ENCODE assay signal across 17 cellular contexts in genomic region chr11:74084796-74085541, GRCh38.
DNase-seq lines count a peak whose midpoint lies in the region; ATAC-seq, FAIRE-seq and TF ChIP-seq lines count a peak whose summit lies in the region.
"Had no signal": no experiment of that assay in that cellular context is flagged by ENCODE, and none has a peak within 500 bp of the region (broad histone marks: within the 10 kb centered on the region; RNA-seq: fewer than 3 reads in every experiment).

No MANE protein-coding gene starts in this region.

- H3K9me1 ChIP-seq in K562 (ENCODE audit: control insufficient read depth, insufficient read depth, low read length) = no peaks in the 10 kb centered on the region

- no peak overlapping the region for H3K27ac ChIP-seq in CD4-positive, alpha-beta memory T cell (ENCODE audit: low read depth, low read length)
- H3K27ac ChIP-seq in K562 (ENCODE audit: extremely low read depth, low read depth, low read length) (peak overlapping the region; percentile 48; the same call in 2 of the 3 replicates), mesenchymal stem cell (ENCODE audit: low read length, poor library complexity, severe bottlenecking) (peak overlapping the region; percentile 47), caudate nucleus (ENCODE audit: low read depth, low read length) (no peak overlapping the region)

- H3K4ac ChIP-seq in mesenchymal stem cell (ENCODE audit: low read depth in 1 of 2, low read length in 2 of 2) = no peak overlapping the region

- no peak overlapping the region for H3K9ac ChIP-seq in K562 (ENCODE audit: insufficient read depth in 1 of 2, low read depth in 2 of 2, low read length in 2 of 2)
- peak overlapping the region; percentile 54 for H3K9ac ChIP-seq in mesenchymal stem cell (ENCODE audit: low read length)

- intact Hi-C loops in CD4-positive, alpha-beta memory T cell (cut with micrococcal nuclease) = no loop called here
- intact Hi-C loops in K562 (cut with micrococcal nuclease) = loop anchor here (5.0 kb wide), 1 partner anchor 73 kb away; no protein-coding TSS in a partner anchor

- H2BK12ac ChIP-seq in mesenchymal stem cell (ENCODE audit: low read length in 2 of 2) = no peak overlapping the region

- no peak for FAIRE-seq in K562 (lab: Jason Lieb, UNC)

- CTCF ChIA-PET in CD4-positive, alpha-beta memory T cell (lab: Charles Lee; ENCODE audit: partially characterized antibody) = no interaction called here
- CTCF ChIA-PET in K562 (lab: Yijun Ruan, JAX; ENCODE audit: low intra/inter-chr PET ratio) = no interaction called here

- H3K4me1 ChIP-seq in CD4-positive, alpha-beta memory T cell (ENCODE audit: insufficient read depth, low read length) = no peaks in the 10 kb centered on the region
- peaks cover 7 to 28% of the 10 kb centered on the region in 2 experiments for H3K4me1 ChIP-seq in K562 (replicated peaks in 1 of 2; ENCODE audit: control insufficient read depth in 2 of 2, insufficient read depth in 2 of 2, low read length in 2 of 2)
- no peaks in the 10 kb centered on the region for H3K4me1 ChIP-seq in mesenchymal stem cell (ENCODE audit: control insufficient read depth, insufficient read depth, low read depth, low read length)

- BruUV-seq in K562 (replicated peaks; lab: Mats Ljungman, UMichigan) = no TSS peak

- no peak overlapping the region for H3K4me3 Mint-ChIP-seq in CD4-positive, alpha-beta memory T cell
- H3K4me3 Mint-ChIP-seq: H9 had no signal

- H3K27ac Mint-ChIP-seq in CD4-positive, alpha-beta memory T cell = peak overlapping the region in 4 of 7 donors; percentile 67 to 90 (median 75)

- POLR2A ChIA-PET in CD4-positive, alpha-beta memory T cell (lab: Charles Lee; ENCODE audit: partially characterized antibody) = interaction anchor here (1.0 to 1.3 kb wide), 2 partner anchors 90 to 110 kb away, joined by 3 read pairs; no protein-coding TSS in a partner anchor
- POLR2A ChIA-PET in K562 (lab: Yijun Ruan, JAX) = interaction anchor here (1.1 to 1.9 kb wide), 3 partner anchors 11 to 105 kb away, joined by 3 to 9 read pairs (median 3); no protein-coding TSS in a partner anchor

- TF ChIP-seq POLR2A in K562 (conservative IDR thresholded peaks at IDR 0.05) = no peak

- H3K4me3 ChIP-seq in CD4-positive, alpha-beta memory T cell (ENCODE audit: low read length in 2 of 2) = no peak overlapping the region
- H3K4me3 ChIP-seq in K562 (no peak overlapping the region), mesenchymal stem cell (ENCODE audit: insufficient read depth in 1 of 2, low read depth in 1 of 2, low read length in 2 of 2) (no peak overlapping the region)
- H3K4me3 ChIP-seq: skin epidermis had no signal

- no peaks in the 10 kb centered on the region for H3K9me3 Mint-ChIP-seq in CD4-positive, alpha-beta memory T cell

- no peak overlapping the region for H2BK120ac ChIP-seq in mesenchymal stem cell (ENCODE audit: low read depth, low read length)

- ATAC-seq in K562 = no peak

- TF ChIP-seq EP300 in Ishikawa (IDR thresholded peaks at IDR 0.05; ENCODE audit: borderline replicate concordance) = no peak
- no peak for TF ChIP-seq EP300 in K562 (IDR thresholded peaks at IDR 0.05; ENCODE audit: low read length)

- no peaks in the 10 kb centered on the region for H4K20me1 ChIP-seq in K562 (replicated peaks; ENCODE audit: control insufficient read depth, insufficient read depth, low read length)

- no peak overlapping the region for H3K14ac ChIP-seq in mesenchymal stem cell (ENCODE audit: low read length in 2 of 2)

- H3K27me3 ChIP-seq in CD4-positive, alpha-beta memory T cell (ENCODE audit: insufficient read depth, low read length) = no peaks in the 10 kb centered on the region
- H3K27me3 ChIP-seq in K562 (ENCODE audit: control insufficient read depth in 2 of 2, insufficient read depth in 2 of 2, low read length in 2 of 2) (no peaks in the 10 kb centered on the region), mesenchymal stem cell (ENCODE audit: control insufficient read depth in 1 of 2, insufficient read depth in 1 of 2, low read length in 2 of 2) (no peaks in the 10 kb centered on the region)

- peaks cover 6 to 15% (median 9%) of the 10 kb centered on the region in 4 donors for H3K4me1 Mint-ChIP-seq in CD4-positive, alpha-beta memory T cell
- H3K4me1 Mint-ChIP-seq: H9 had no signal

- H4K8ac ChIP-seq in mesenchymal stem cell (ENCODE audit: low read length) = no peak overlapping the region

- H2AFZ ChIP-seq in K562 (ENCODE audit: low read depth, low read length) (0 out of 2 replicates have a peak overlapping the region, but pooled peaks have one; percentile 52), mesenchymal stem cell (ENCODE audit: low read depth, low read length) (no peak overlapping the region)

- H4K91ac ChIP-seq in mesenchymal stem cell (ENCODE audit: low read length) = no peak overlapping the region

- no peak overlapping the region for H3K23ac ChIP-seq in mesenchymal stem cell (ENCODE audit: low read length in 2 of 2)

- H3K36me3 ChIP-seq in CD4-positive, alpha-beta memory T cell (ENCODE audit: insufficient read depth, low read length) = peaks cover 24% of the 10 kb centered on the region
- H3K36me3 ChIP-seq in K562 (ENCODE audit: control insufficient read depth, insufficient read depth, low read length) = peaks cover 20% of the 10 kb centered on the region; the same call in 1 of the 3 replicates
- peaks cover 10 to 66% of the 10 kb centered on the region in 2 experiments for H3K36me3 ChIP-seq in mesenchymal stem cell (ENCODE audit: control insufficient read depth in 1 of 2, insufficient read depth in 2 of 2, low read depth in 1 of 2, low read length in 2 of 2)

- no peak for DNase-seq in CD4-positive, alpha-beta memory T cell
- DNase-seq in K562 (ENCODE audit: extremely low read depth in 1 of 4, low spot score in 3 of 4) (no peak), mesenchymal stem cell (no peak), caudate nucleus (lab: John Stamatoyannopoulos, UW) (no peak), SK-N-DZ (ENCODE audit: low spot score) (no peak), cortex of kidney (lab: John Stamatoyannopoulos, UW) (no peak)
- no peak for DNase-seq in activated CD4-positive, alpha-beta T cell treated with anti-CD3 and anti-CD28 coated beads, Interleukin-2, amount 50 U/mL, for 48 hours
- DNase-seq: activated effector memory CD4-positive, alpha-beta T cell treated with Interleukin-2 at 50 U/mL for 16 hours; amniotic stem cell; H9; NCI-H1694; NCI-H345; NK-92 treated with Interleukin-12 subunit alpha and Interleukin-12 subunit beta, amount 100 ng/mL, for 24 hours; stimulated activated CD4-positive, alpha-beta T cell treated with anti-CD3 and anti-CD28 coated beads, Interleukin-4, amount 100 ng/mL, for 4 hours; stimulated activated CD8-positive, alpha-beta memory T cell treated with anti-CD3 and anti-CD28 coated beads, Interleukin-4, amount 100 ng/mL, for 48 hours had no signal

- H2BK5ac ChIP-seq in mesenchymal stem cell (ENCODE audit: low read depth, low read length, poor library complexity, severe bottlenecking) = no peak overlapping the region

- no peak overlapping the region for H2BK15ac ChIP-seq in mesenchymal stem cell (ENCODE audit: low read depth, poor library complexity, severe bottlenecking)

- no peaks in the 10 kb centered on the region for H3K27me3 Mint-ChIP-seq in CD4-positive, alpha-beta memory T cell

- in situ Hi-C loops in K562 (cut with MboI) = loop anchor here (5.0 kb wide), 1 partner anchor 98 kb away; no protein-coding TSS in a partner anchor

- TF ChIP-seq RAD21 in Ishikawa (IDR thresholded peaks at IDR 0.05; ENCODE audit: low read depth) (no peak), K562 (CRISPR knock-in tag; conservative IDR thresholded peaks at IDR 0.05 in 1 of 2, IDR thresholded peaks at IDR 0.05 in 1 of 2) (no peak)

- WGBS in K562 (ENCODE audit: insufficient coverage, low coverage, missing lambda C conversion rate) = 29% methylated on average over 2 of the region's 2 CpGs
- WGBS in mesenchymal stem cell = 83% methylated on average over 2 of the region's 2 CpGs

- H3K79me1 ChIP-seq in mesenchymal stem cell (replicated peaks; ENCODE audit: low read length, poor library complexity, severe bottlenecking) = no peaks in the 10 kb centered on the region

- no peak overlapping the region; the same call in 1 of the 2 replicates for H3K4me2 ChIP-seq in K562 (ENCODE audit: insufficient read depth, low read length)
- no peak overlapping the region for H3K4me2 ChIP-seq in mesenchymal stem cell (ENCODE audit: low read length, poor library complexity, severe bottlenecking)

- peaks cover 57 to 61% of the 10 kb centered on the region in 2 donors for H3K36me3 Mint-ChIP-seq in CD4-positive, alpha-beta memory T cell

- no peak for TF ChIP-seq CTCF in K562 (IDR thresholded peaks at IDR 0.05 in 2 of 3, conservative IDR thresholded peaks at IDR 0.05 in 1 of 3; ENCODE audit: insufficient read depth in 2 of 3, low read depth in 1 of 3, low read length in 3 of 3)

- H3K18ac ChIP-seq in mesenchymal stem cell (ENCODE audit: low read depth in 1 of 2, low read length in 2 of 2) = no peak overlapping the region

- no peak overlapping the region for H2AK5ac ChIP-seq in mesenchymal stem cell (ENCODE audit: low read length, severe bottlenecking)

- no peaks in the 10 kb centered on the region for H3K79me2 ChIP-seq in K562 (ENCODE audit: control insufficient read depth, insufficient read depth, low read length)

- H3K9me3 ChIP-seq in CD4-positive, alpha-beta memory T cell (ENCODE audit: control insufficient read depth in 1 of 2, low read length in 2 of 2) = no peaks in the 10 kb centered on the region
- no peaks in the 10 kb centered on the region for H3K9me3 ChIP-seq in K562 (replicated peaks; ENCODE audit: control insufficient read depth, insufficient read depth, low read depth, low read length)
- no peaks in the 10 kb centered on the region for H3K9me3 ChIP-seq in mesenchymal stem cell (ENCODE audit: control insufficient read depth, low read length)

TF ChIP-seq in Ishikawa, 13 proteins besides CTCF, POLR2A, EP300 and RAD21:
- 0 out of 2 replicates have a peak, but pooled peaks have one; percentile 12 for TF ChIP-seq TEAD4 (IDR thresholded peaks at IDR 0.05)
- TF ChIP-seq USF1 (IDR thresholded peaks at IDR 0.05) = no peak
TF ChIP-seq in Ishikawa: peak in this region for 1.

TF ChIP-seq in K562, 482 proteins besides CTCF, POLR2A, EP300 and RAD21 (continues in another document):
- TF ChIP-seq PML (IDR thresholded peaks at IDR 0.05; ENCODE audit: low read length) = no peak
- TF ChIP-seq ZNF239 (CRISPR knock-in tag; IDR thresholded peaks at IDR 0.05) = no peak
- TF ChIP-seq, protein P1, sequence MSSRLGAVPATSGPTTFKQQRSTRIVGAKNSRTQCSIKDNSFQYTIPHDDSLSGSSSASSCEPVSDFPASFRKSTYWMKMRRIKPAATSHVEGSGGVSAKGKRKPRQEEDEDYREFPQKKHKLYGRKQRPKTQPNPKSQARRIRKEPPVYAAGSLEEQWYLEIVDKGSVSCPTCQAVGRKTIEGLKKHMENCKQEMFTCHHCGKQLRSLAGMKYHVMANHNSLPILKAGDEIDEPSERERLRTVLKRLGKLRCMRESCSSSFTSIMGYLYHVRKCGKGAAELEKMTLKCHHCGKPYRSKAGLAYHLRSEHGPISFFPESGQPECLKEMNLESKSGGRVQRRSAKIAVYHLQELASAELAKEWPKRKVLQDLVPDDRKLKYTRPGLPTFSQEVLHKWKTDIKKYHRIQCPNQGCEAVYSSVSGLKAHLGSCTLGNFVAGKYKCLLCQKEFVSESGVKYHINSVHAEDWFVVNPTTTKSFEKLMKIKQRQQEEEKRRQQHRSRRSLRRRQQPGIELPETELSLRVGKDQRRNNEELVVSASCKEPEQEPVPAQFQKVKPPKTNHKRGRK (tag; IDR thresholded peaks at IDR 0.05) = peak; percentile 38; the same call in 1 of the 2 replicates

Comparison
In these comparisons a context has a peak if more than half of its experiments do, and no peak if none do; other contexts are left out.
1. H3K27ac ChIP-seq: peak in K562 (single experiment) and mesenchymal stem cell (single experiment); none in CD4-positive, alpha-beta memory T cell (single experiment) and caudate nucleus (single experiment).